In the genomic region with DNA sequence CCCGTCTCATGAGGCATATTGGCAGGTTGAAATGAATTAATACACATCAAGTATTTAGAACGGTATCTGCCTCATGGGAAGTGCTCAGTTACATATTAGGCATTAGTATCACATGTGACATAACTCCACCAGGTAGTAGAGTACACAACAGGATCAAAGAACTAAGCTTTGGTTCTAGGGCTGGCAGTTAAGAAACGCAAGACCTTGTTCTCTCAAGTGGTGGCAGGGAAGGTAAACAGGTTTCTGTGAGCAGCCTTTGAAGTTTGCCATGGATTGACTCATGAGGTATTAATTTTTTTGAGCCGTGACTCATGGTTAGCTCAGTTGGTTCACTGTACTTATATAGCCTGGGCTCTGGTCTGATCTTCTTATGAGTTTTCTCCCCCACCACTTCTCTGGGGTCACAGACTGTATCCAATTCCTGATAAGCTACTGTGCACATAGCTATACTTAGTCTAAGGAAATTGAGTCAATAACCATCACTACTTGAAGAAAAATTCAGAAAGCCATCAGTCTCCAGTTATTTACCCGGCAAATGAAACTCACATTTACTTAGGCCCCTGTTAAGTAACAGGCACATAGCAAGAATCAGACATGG, we compare ENCODE assay signal across 11 cellular contexts.
DNase-seq lines count a peak whose midpoint lies in the region; ATAC-seq and TF ChIP-seq lines count a peak whose summit lies in the region.
"Had no signal": no experiment of that assay in that cellular context is flagged by ENCODE, and none has a peak within 500 bp of the region (broad histone marks: within the 10 kb centered on the region; RNA-seq: fewer than 3 reads in every experiment).

No MANE protein-coding gene starts in this region.

- TF ChIP-seq CTCF in CD4-positive, alpha-beta T cell (IDR thresholded peaks at IDR 0.05): no peak

- intact Hi-C loops in CD4-positive, alpha-beta T cell (cut with DNase I, micrococcal nuclease): no loop called here
- intact Hi-C loops in activated naive CD4-positive, alpha-beta T cell treated with anti-CD3 and anti-CD28 coated beads for 36 hours (cut with micrococcal nuclease): loop anchor here (2.0 to 5.0 kb wide), 2 partner anchors 125 to 156 kb away; partner anchors contain the start of gene STT3B
- intact Hi-C loops in left colon (cut with DNase I, micrococcal nuclease): no loop called here

- no peak overlapping the region for H3K27ac Mint-ChIP-seq in CD4-positive, alpha-beta T cell
- peak overlapping the region; percentile 25 for H3K27ac Mint-ChIP-seq in activated naive CD4-positive, alpha-beta T cell treated with anti-CD3 and anti-CD28 coated beads for 36 hours
- H3K27ac Mint-ChIP-seq: memory B cell had no signal

- no peaks in the 10 kb centered on the region for H3K9me3 ChIP-seq in CD4-positive, alpha-beta T cell (ENCODE audit: control insufficient read depth, low read length)

- no peaks in the 10 kb centered on the region for H3K9me3 Mint-ChIP-seq in CD4-positive, alpha-beta T cell
- no peaks in the 10 kb centered on the region for H3K9me3 Mint-ChIP-seq in activated naive CD4-positive, alpha-beta T cell treated with anti-CD3 and anti-CD28 coated beads for 36 hours

- peaks cover 18% of the 10 kb centered on the region for H3K4me1 Mint-ChIP-seq in CD4-positive, alpha-beta T cell (ENCODE audit: low read depth)
- H3K4me1 Mint-ChIP-seq in activated naive CD4-positive, alpha-beta T cell treated with anti-CD3 and anti-CD28 coated beads for 36 hours (ENCODE audit: low read depth): peaks cover 13% of the 10 kb centered on the region
- H3K4me1 Mint-ChIP-seq: memory B cell had no signal

- DNase-seq in CD4-positive, alpha-beta T cell: peak in 6 of 10 experiments; percentile 0 to 17 (median 9)
- peak; percentile 14 for DNase-seq in HK-2 (ENCODE audit: unreplicated experiment)
- peak; percentile 56 for DNase-seq in activated naive CD4-positive, alpha-beta T cell treated with anti-CD3 and anti-CD28 coated beads for 36 hours
- DNase-seq in left colon: no peak
- DNase-seq in germinal center (ENCODE audit: low spot score): no peak
- no peak for DNase-seq in OCI-M1 (lab: John Stamatoyannopoulos, UW)
- DNase-seq: amygdala, NCI-H526 treated with DMSO at 0.1 percent for 48 hours had no signal

- H3K27ac ChIP-seq in CD4-positive, alpha-beta T cell (ENCODE audit: low read depth, low read length): no peak overlapping the region

- H3K4me3 Mint-ChIP-seq in CD4-positive, alpha-beta T cell: no peak overlapping the region
- no peak overlapping the region for H3K4me3 Mint-ChIP-seq in activated naive CD4-positive, alpha-beta T cell treated with anti-CD3 and anti-CD28 coated beads for 36 hours
- H3K4me3 Mint-ChIP-seq: memory B cell had no signal

- no peaks in the 10 kb centered on the region for H3K36me3 Mint-ChIP-seq in CD4-positive, alpha-beta T cell (ENCODE audit: low read depth)
- H3K36me3 Mint-ChIP-seq in activated naive CD4-positive, alpha-beta T cell treated with anti-CD3 and anti-CD28 coated beads for 36 hours (ENCODE audit: low read depth): no peaks in the 10 kb centered on the region
- H3K36me3 Mint-ChIP-seq: memory B cell had no signal

- CTCF ChIA-PET in CD4-positive, alpha-beta T cell (lab: Charles Lee): interaction anchor here (1.3 kb wide), 1 partner anchor 154 kb away, joined by 3 read pairs; no protein-coding TSS in a partner anchor
- CTCF ChIA-PET in activated naive CD4-positive, alpha-beta T cell treated with anti-CD3 and anti-CD28 coated beads for 36 hours (lab: Charles Lee): interaction anchor here (1.0 kb wide), 1 partner anchor 125 kb away, joined by 3 read pairs; no protein-coding TSS in a partner anchor

- peak; percentile 93 for ATAC-seq in CD4-positive, alpha-beta T cell (ENCODE audit: poor library complexity)
- peak; percentile 38 for ATAC-seq in left colon
- no peak for ATAC-seq in GM21360 (IDR thresholded peaks at IDR 0.05; ENCODE audit: unreplicated experiment)
- ATAC-seq in GM19324 (IDR thresholded peaks at IDR 0.05; ENCODE audit: low FRiP score, unreplicated experiment): no peak

- H3K27me3 Mint-ChIP-seq in CD4-positive, alpha-beta T cell: no peaks in the 10 kb centered on the region
- H3K27me3 Mint-ChIP-seq in activated naive CD4-positive, alpha-beta T cell treated with anti-CD3 and anti-CD28 coated beads for 36 hours (ENCODE audit: low read depth): no peaks in the 10 kb centered on the region

- POLR2A ChIA-PET in CD4-positive, alpha-beta T cell (lab: Charles Lee): interaction anchor here (2.1 kb wide), 1 partner anchor 155 kb away, joined by 11 read pairs; the partner anchor contains the start of gene STT3B

- no peaks in the 10 kb centered on the region for H3K27me3 ChIP-seq in CD4-positive, alpha-beta T cell (ENCODE audit: control insufficient read depth, insufficient read depth, low read length)

Comparison
In these comparisons a context has a peak if more than half of its experiments do, and no peak if none do; other contexts are left out.
1. ATAC-seq: peak in CD4-positive, alpha-beta T cell (single experiment) and left colon (single experiment); none in GM21360 (single experiment) and GM19324 (single experiment).
2. DNase-seq: peak in CD4-positive, alpha-beta T cell (6 of 10), HK-2 (single experiment) and activated naive CD4-positive, alpha-beta T cell treated with anti-CD3 and anti-CD28 coated beads for 36 hours (single experiment); none in left colon (0 of 2), germinal center (single experiment) and OCI-M1 (single experiment).